In genomic region chr1:167683641-167684502, GRCh38 we compare ENCODE assay signal across 9 cellular contexts.
DNase-seq lines count a peak whose midpoint lies in the region; ATAC-seq and TF ChIP-seq lines count a peak whose summit lies in the region.
"Had no signal": no experiment of that assay in that cellular context is flagged by ENCODE, and none has a peak within 500 bp of the region (broad histone marks: within the 10 kb centered on the region; RNA-seq: fewer than 3 reads in every experiment).

No MANE protein-coding gene starts in this region.

- ATAC-seq in GM21576 (IDR thresholded peaks at IDR 0.05; ENCODE audit: unreplicated experiment) = no peak

- no peak for DNase-seq in activated naive CD4-positive, alpha-beta T cell treated with anti-CD3 and anti-CD28 coated beads, Interleukin-2, amount 10 ng/mL, durations not matched to agents 7 days and 5 days
- no peak for DNase-seq in activated naive CD4-positive, alpha-beta T cell treated with Interleukin-2 at 50 U/mL for 16 hours
- DNase-seq in cardiac fibroblast (ENCODE audit: low read depth in 2 of 2) (peak; percentile 43 to 44), iris pigment epithelial cell (ENCODE audit: low read depth) (peak; percentile 48), NCI-H1694 (lab: John Stamatoyannopoulos, UW) (no peak), HEK293T (ENCODE audit: extremely low spot score) (no peak)
- no peak for DNase-seq in stimulated activated CD4-positive, alpha-beta T cell treated with anti-CD3 and anti-CD28 coated beads, Interleukin-1b, Interleukin-23, amount 100 ng/mL, for 48 hours
- DNase-seq: Peyer's patch had no signal

- H3K36me3 Mint-ChIP-seq in activated naive CD4-positive, alpha-beta T cell treated with anti-CD3 and anti-CD28 coated beads, Interleukin-2, amount 10 ng/mL, durations not matched to agents 7 days and 5 days = peaks cover 53% of the 10 kb centered on the region

- no peak overlapping the region for H3K4me3 Mint-ChIP-seq in activated naive CD4-positive, alpha-beta T cell treated with anti-CD3 and anti-CD28 coated beads, Interleukin-2, amount 10 ng/mL, durations not matched to agents 7 days and 5 days

- H3K27me3 Mint-ChIP-seq in activated naive CD4-positive, alpha-beta T cell treated with anti-CD3 and anti-CD28 coated beads, Interleukin-2, amount 10 ng/mL, durations not matched to agents 7 days and 5 days = no peaks in the 10 kb centered on the region

- CTCF ChIA-PET in activated naive CD4-positive, alpha-beta T cell treated with anti-CD3 and anti-CD28 coated beads, Interleukin-2, amount 10 ng/mL, durations not matched to agents 7 days and 5 days (lab: Charles Lee) = no interaction called here
- CTCF ChIA-PET in HEK293T (lab: Yijun Ruan, JAX) = no interaction called here

- H3K4me1 Mint-ChIP-seq in activated naive CD4-positive, alpha-beta T cell treated with anti-CD3 and anti-CD28 coated beads, Interleukin-2, amount 10 ng/mL, durations not matched to agents 7 days and 5 days = peaks cover 7% of the 10 kb centered on the region

- POLR2A ChIA-PET in HEK293T (lab: Yijun Ruan, JAX) = no interaction called here

- H3K9me3 Mint-ChIP-seq in activated naive CD4-positive, alpha-beta T cell treated with anti-CD3 and anti-CD28 coated beads, Interleukin-2, amount 10 ng/mL, durations not matched to agents 7 days and 5 days = no peaks in the 10 kb centered on the region

- TF ChIP-seq CTCF in cardiac fibroblast (IDR thresholded peaks at IDR 0.05; ENCODE audit: low read depth, low read length) = no peak

- H3K4me3 ChIP-seq in cardiac fibroblast (replicated peaks in 1 of 2; ENCODE audit: low read depth in 2 of 2, low read length in 2 of 2) = no peak overlapping the region
- H3K4me3 ChIP-seq: Peyer's patch had no signal

- peak overlapping the region; percentile 45 for H3K27ac Mint-ChIP-seq in activated naive CD4-positive, alpha-beta T cell treated with anti-CD3 and anti-CD28 coated beads, Interleukin-2, amount 10 ng/mL, durations not matched to agents 7 days and 5 days

TF ChIP-seq in HEK293T, 16 proteins besides CTCF, POLR2A, EP300 and RAD21:
- TF ChIP-seq PKNOX1 (IDR thresholded peaks at IDR 0.05) (no peak), NFRKB (IDR thresholded peaks at IDR 0.05) (no peak), FOXK2 (IDR thresholded peaks at IDR 0.05) (no peak), SUZ12 (IDR thresholded peaks at IDR 0.05) (no peak), ZNF384 (IDR thresholded peaks at IDR 0.05) (no peak), ELF4 (IDR thresholded peaks at IDR 0.05) (no peak), FOXM1 (IDR thresholded peaks at IDR 0.05; ENCODE audit: borderline replicate concordance) (no peak), ARNT (IDR thresholded peaks at IDR 0.05) (no peak), FOXA1 (IDR thresholded peaks at IDR 0.05) (no peak), LEF1 (IDR thresholded peaks at IDR 0.05; ENCODE audit: borderline replicate concordance) (no peak), SP1 (IDR thresholded peaks at IDR 0.05) (no peak), HDGF (IDR thresholded peaks at IDR 0.05; ENCODE audit: borderline replicate concordance) (no peak), BHLHE40 (IDR thresholded peaks at IDR 0.05; ENCODE audit: borderline replicate concordance) (no peak), TARDBP (IDR thresholded peaks at IDR 0.05) (no peak), L3MBTL2 (conservative IDR thresholded peaks at IDR 0.05) (no peak), CTBP1 (IDR thresholded peaks at IDR 0.05; ENCODE audit: borderline replicate concordance) (no peak)
TF ChIP-seq in HEK293T: peak in this region for 0.

Comparison
In these comparisons a context has a peak if more than half of its experiments do, and no peak if none do; other contexts are left out.
1. DNase-seq: peak in cardiac fibroblast (2 of 2) and iris pigment epithelial cell (single experiment); none in activated naive CD4-positive, alpha-beta T cell treated with anti-CD3 and anti-CD28 coated beads, Interleukin-2, amount 10 ng/mL, durations not matched to agents 7 days and 5 days (single experiment), activated naive CD4-positive, alpha-beta T cell treated with Interleukin-2 at 50 U/mL for 16 hours (single experiment), NCI-H1694 (single experiment), stimulated activated CD4-positive, alpha-beta T cell treated with anti-CD3 and anti-CD28 coated beads, Interleukin-1b, Interleukin-23, amount 100 ng/mL, for 48 hours (single experiment) and HEK293T (single experiment).